ENCODE assay signal across 2 cellular contexts in the genomic region with DNA sequence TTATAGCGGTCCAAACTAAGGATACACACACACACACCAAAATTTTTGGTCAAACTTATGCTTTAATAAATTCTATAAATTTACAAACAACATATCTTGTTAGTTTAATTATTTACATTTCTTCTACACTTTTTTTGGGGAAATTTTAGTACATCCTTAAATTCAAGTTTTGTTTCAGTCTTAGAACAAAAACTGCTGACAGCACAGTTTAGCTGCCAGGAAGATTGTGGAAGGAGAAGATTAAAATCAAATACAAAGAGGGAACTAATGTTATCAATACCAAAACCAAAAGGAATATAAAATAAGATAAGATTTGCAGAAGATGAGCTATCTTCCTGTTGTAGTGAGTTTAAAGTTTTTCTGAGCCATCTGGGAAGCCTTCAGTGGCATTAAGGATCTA.
TF ChIP-seq lines count a peak whose summit lies in the region.

No MANE protein-coding gene starts in this region.

TF ChIP-seq in SK-N-SH, 30 proteins besides CTCF, POLR2A, EP300 and RAD21:
- TF ChIP-seq NFIC (IDR thresholded peaks at IDR 0.05; ENCODE audit: borderline replicate concordance): no peak
- TF ChIP-seq TCF12 (IDR thresholded peaks at IDR 0.05): no peak

TF ChIP-seq in SK-N-SH treated with all-trans-retinoic acid at 6 μM for 48 hours, 23 proteins besides CTCF, POLR2A, EP300 and RAD21:
- no peak for TF ChIP-seq ZFP30 (CRISPR knock-in tag; IDR thresholded peaks at IDR 0.05)
- TF ChIP-seq, protein P1, sequence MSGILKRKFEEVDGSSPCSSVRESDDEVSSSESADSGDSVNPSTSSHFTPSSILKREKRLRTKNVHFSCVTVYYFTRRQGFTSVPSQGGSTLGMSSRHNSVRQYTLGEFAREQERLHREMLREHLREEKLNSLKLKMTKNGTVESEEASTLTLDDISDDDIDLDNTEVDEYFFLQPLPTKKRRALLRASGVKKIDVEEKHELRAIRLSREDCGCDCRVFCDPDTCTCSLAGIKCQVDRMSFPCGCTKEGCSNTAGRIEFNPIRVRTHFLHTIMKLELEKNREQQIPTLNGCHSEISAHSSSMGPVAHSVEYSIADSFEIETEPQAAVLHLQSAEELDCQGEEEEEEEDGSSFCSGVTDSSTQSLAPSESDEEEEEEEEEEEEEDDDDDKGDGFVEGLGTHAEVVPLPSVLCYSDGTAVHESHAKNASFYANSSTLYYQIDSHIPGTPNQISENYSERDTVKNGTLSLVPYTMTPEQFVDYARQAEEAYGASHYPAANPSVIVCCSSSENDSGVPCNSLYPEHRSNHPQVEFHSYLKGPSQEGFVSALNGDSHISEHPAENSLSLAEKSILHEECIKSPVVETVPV (CRISPR knock-in tag; IDR thresholded peaks at IDR 0.05): no peak
- TF ChIP-seq ZC3H10 (CRISPR knock-in tag; IDR thresholded peaks at IDR 0.05): no peak
- no peak for TF ChIP-seq SNAI2 (CRISPR knock-in tag; IDR thresholded peaks at IDR 0.05)
- TF ChIP-seq ZNF565 (CRISPR knock-in tag; conservative IDR thresholded peaks at IDR 0.05; ENCODE audit: low read depth): no peak
- no peak for TF ChIP-seq GLIS3 (CRISPR knock-in tag; IDR thresholded peaks at IDR 0.05)
- TF ChIP-seq TCF4 (CRISPR knock-in tag; IDR thresholded peaks at IDR 0.05; ENCODE audit: borderline replicate concordance): no peak
- TF ChIP-seq TOX (CRISPR knock-in tag; IDR thresholded peaks at IDR 0.05; ENCODE audit: borderline replicate concordance): no peak
- TF ChIP-seq, protein P2, sequence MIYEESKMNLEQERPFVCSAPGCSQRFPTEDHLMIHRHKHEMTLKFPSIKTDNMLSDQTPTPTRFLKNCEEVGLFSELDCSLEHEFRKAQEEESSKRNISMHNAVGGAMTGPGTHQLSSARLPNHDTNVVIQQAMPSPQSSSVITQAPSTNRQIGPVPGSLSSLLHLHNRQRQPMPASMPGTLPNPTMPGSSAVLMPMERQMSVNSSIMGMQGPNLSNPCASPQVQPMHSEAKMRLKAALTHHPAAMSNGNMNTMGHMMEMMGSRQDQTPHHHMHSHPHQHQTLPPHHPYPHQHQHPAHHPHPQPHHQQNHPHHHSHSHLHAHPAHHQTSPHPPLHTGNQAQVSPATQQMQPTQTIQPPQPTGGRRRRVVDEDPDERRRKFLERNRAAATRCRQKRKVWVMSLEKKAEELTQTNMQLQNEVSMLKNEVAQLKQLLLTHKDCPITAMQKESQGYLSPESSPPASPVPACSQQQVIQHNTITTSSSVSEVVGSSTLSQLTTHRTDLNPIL (CRISPR knock-in tag; IDR thresholded peaks at IDR 0.05; ENCODE audit: low read depth): no peak
- no peak for TF ChIP-seq ZNF8 (CRISPR knock-in tag; IDR thresholded peaks at IDR 0.05)
- no peak for TF ChIP-seq TSHZ2 (CRISPR knock-in tag; IDR thresholded peaks at IDR 0.05)
- TF ChIP-seq PATZ1 (CRISPR knock-in tag; IDR thresholded peaks at IDR 0.05; ENCODE audit: borderline replicate concordance): no peak
- no peak for TF ChIP-seq ZFP3 (CRISPR knock-in tag; IDR thresholded peaks at IDR 0.05)
- TF ChIP-seq BACH2 (CRISPR knock-in tag; IDR thresholded peaks at IDR 0.05; ENCODE audit: borderline replicate concordance): no peak
- TF ChIP-seq ARNTL (CRISPR knock-in tag; IDR thresholded peaks at IDR 0.05; ENCODE audit: borderline replicate concordance, low read depth): no peak
